ENCODE assay signal across 26 cellular contexts in genomic region chr7:76241141-76241540, GRCh38. TPM values are rescaled to one million over a fixed set of nuclear protein-coding genes. Genes with fewer than 3 reads are reported as not detected.
"Had no signal": no experiment of that assay in that cellular context is flagged by ENCODE, and none has a peak within 500 bp of the region (broad histone marks: within the 10 kb centered on the region; RNA-seq: fewer than 3 reads in every experiment).

No MANE protein-coding gene starts in this region.

- H3K27ac Mint-ChIP-seq: dendritic cell treated with granulocyte-macrophage colony-stimulating factor and Interleukin-4, amounts not matched to agents 40 ng/mL and 50 ng/mL, for 4 days; effector memory CD8-positive, alpha-beta T cell; endodermal cell had no signal

- H3K4me1 ChIP-seq: colonic mucosa, esophagus muscularis mucosa, foreskin keratinocyte, gastrocnemius medialis, gastroesophageal sphincter, heart left ventricle, heart right ventricle had no signal

- H3K27ac ChIP-seq: colonic mucosa, coronary artery, epithelial cell of prostate, esophagus muscularis mucosa, esophagus squamous epithelium, foreskin keratinocyte, gastrocnemius medialis, gastroesophageal sphincter, heart left ventricle, heart right ventricle had no signal

- H3K4me3 Mint-ChIP-seq: dendritic cell treated with granulocyte-macrophage colony-stimulating factor and Interleukin-4, amounts not matched to agents 40 ng/mL and 50 ng/mL, for 4 days; effector memory CD8-positive, alpha-beta T cell; endodermal cell had no signal

- H3K9me3 Mint-ChIP-seq: dendritic cell treated with granulocyte-macrophage colony-stimulating factor and Interleukin-4, amounts not matched to agents 40 ng/mL and 50 ng/mL, for 4 days; effector memory CD8-positive, alpha-beta T cell had no signal

- H3K4me1 Mint-ChIP-seq: endodermal cell had no signal

- H3K36me3 ChIP-seq: colonic mucosa, esophagus muscularis mucosa, esophagus squamous epithelium, gastrocnemius medialis, gastroesophageal sphincter, heart left ventricle, heart right ventricle had no signal

- H3K9me3 ChIP-seq: colonic mucosa, esophagus muscularis mucosa, esophagus squamous epithelium, gastrocnemius medialis, gastroesophageal sphincter, heart left ventricle, heart right ventricle had no signal

- DNase-seq: colonic mucosa; cortex of kidney; dermis blood vessel endothelial cell; effector CD4-positive, alpha-beta T cell; effector CD8-positive, alpha-beta T cell; effector memory CD4-positive, alpha-beta T cell; effector memory CD8-positive, alpha-beta T cell; endodermal cell; erythroblast; esophagus squamous epithelium; foreskin fibroblast; foreskin keratinocyte; foreskin melanocyte; gastrocnemius medialis; glutamatergic neuron; head of caudate nucleus; heart left ventricle; heart right ventricle had no signal

- H3K4me3 ChIP-seq: colonic mucosa, coronary artery, dorsolateral prefrontal cortex, esophagus muscularis mucosa, esophagus squamous epithelium, gastrocnemius medialis, gastroesophageal sphincter, heart left ventricle, heart right ventricle had no signal

- ATAC-seq: effector memory CD8-positive, alpha-beta T cell; esophagus mucosa; foreskin keratinocyte; gastrocnemius medialis; gastroesophageal sphincter; heart left ventricle; heart right ventricle had no signal

- H3K27me3 ChIP-seq: colonic mucosa, dorsolateral prefrontal cortex had no signal

RNA-seq across cellular contexts. Expression of gene SRRM3, which starts 39.4 kb away (rescaled TPM):
- total RNA-seq: epithelial cell of proximal tubule had no signal
